ENCODE assay signal across 8 cellular contexts in genomic region chr9:136483589-136484152, GRCh38. TPM values are rescaled to one million over a fixed set of nuclear protein-coding genes. Genes with fewer than 3 reads are reported as not detected.
DNase-seq lines count a peak whose midpoint lies in the region; FAIRE-seq and TF ChIP-seq lines count a peak whose summit lies in the region.

No MANE protein-coding gene starts in this region.

- no peak overlapping the region for H3K23ac ChIP-seq in H1 (ENCODE audit: insufficient read length)
- H3K23ac ChIP-seq in mesendoderm (ENCODE audit: low read length) = no peak overlapping the region

- peak overlapping the region; percentile 100 for H3K4ac ChIP-seq in H1 (replicated peaks; ENCODE audit: insufficient read length, low read depth, low read length)
- no peak overlapping the region for H3K4ac ChIP-seq in mesendoderm (ENCODE audit: low read depth, low read length)

- TF ChIP-seq RAD21 in H1 (IDR thresholded peaks at IDR 0.05 in 1 of 2, conservative IDR thresholded peaks at IDR 0.05 in 1 of 2; ENCODE audit: low read depth in 2 of 2, low read length in 2 of 2) = no peak

- TF ChIP-seq CTCF in GM20000 (IDR thresholded peaks at IDR 0.05; ENCODE audit: extremely low read depth, missing control alignments) (no peak), H1 (IDR thresholded peaks at IDR 0.05; ENCODE audit: control extremely low read depth in 1 of 3, insufficient read depth in 1 of 3, low read depth in 1 of 3, low read length in 3 of 3) (no peak)

- WGBS in H1 (ENCODE audit: extremely low coverage in 1 of 2, insufficient coverage in 1 of 2, insufficient read length in 1 of 2, insufficient replicate concordance in 2 of 2, low coverage in 1 of 2, low lambda C conversion rate in 2 of 2, missing lambda C conversion rate in 1 of 2), 2 experiments = 1% methylated on average over 16 of the region's 63 CpGs; no CpG with 5 or more reads in 1 of the 2 experiments
- no CpG with 5 or more reads among the region's 63 CpGs for WGBS in mesendoderm (ENCODE audit: extremely low coverage, insufficient coverage, low lambda C conversion rate)

- H3K9ac ChIP-seq in H1 (replicated peaks in 1 of 4; ENCODE audit: extremely low read depth in 1 of 4, low read depth in 3 of 4, low read length in 3 of 4) = peak overlapping the region; percentile 86 to 95 (median 95)
- peak overlapping the region; percentile 69 for H3K9ac ChIP-seq in mesendoderm (ENCODE audit: low read length)

- H3K14ac ChIP-seq in H1 (ENCODE audit: insufficient read length) = no peak overlapping the region

- peak overlapping the region; percentile 100 for H2BK15ac ChIP-seq in H1 (ENCODE audit: low read length)
- H2BK15ac ChIP-seq in mesendoderm (replicated peaks; ENCODE audit: low read depth) = no peak overlapping the region

- DNase-seq in COR-L47 (lab: John Stamatoyannopoulos, UW) = peak; percentile 93
- peak; percentile 98 for DNase-seq in GM20000 (ENCODE audit: low spot score)
- DNase-seq in HS-27A (ENCODE audit: low read depth) = peak; percentile 54
- peak; percentile 73 for DNase-seq in NK-92 (lab: John Stamatoyannopoulos, UW; ENCODE audit: unreplicated experiment)
- peak; percentile 93 to 97 (median 94) for DNase-seq in activated CD8-positive, alpha-beta memory T cell treated with anti-CD3 and anti-CD28 coated beads for 48 hours (ENCODE audit: low read depth in 2 of 3, low spot score in 2 of 3)
- peak; percentile 67 to 98 for DNase-seq in H1 (ENCODE audit: low read depth in 1 of 2, low spot score in 2 of 2)
- DNase-seq in mesendoderm = peak; percentile 92
- DNase-seq in stimulated activated CD8-positive, alpha-beta memory T cell treated with anti-CD3 and anti-CD28 coated beads, Interleukin-12 subunit alpha, Interleukin-12 subunit beta, amount 100 ng/mL, for 4 hours (ENCODE audit: low read depth) = peak; percentile 93

- FAIRE-seq in H1 (lab: Jason Lieb, UNC) = no peak

- TF ChIP-seq EP300 in H1 (IDR thresholded peaks at IDR 0.05; ENCODE audit: borderline replicate concordance in 1 of 2, low read depth in 2 of 2, low read length in 2 of 2) = no peak

- H2BK120ac ChIP-seq in H1 (replicated peaks; ENCODE audit: low read depth, low read length) = peak overlapping the region; percentile 93
- H2BK120ac ChIP-seq in mesendoderm (ENCODE audit: low read depth, low read length) = no peak overlapping the region

- H3K56ac ChIP-seq in H1 (replicated peaks; ENCODE audit: insufficient read length, low read depth, low read length) (peak overlapping the region; percentile 100), mesendoderm (ENCODE audit: low read length) (peak overlapping the region; percentile 89)

- H2AK5ac ChIP-seq in H1 (ENCODE audit: low read depth, low read length) (no peak overlapping the region), mesendoderm (ENCODE audit: low read length) (no peak overlapping the region)

- peak overlapping the region; percentile 57 to 95 for H3K4me2 ChIP-seq in H1 (ENCODE audit: insufficient read depth in 1 of 2, low read depth in 2 of 2, low read length in 2 of 2)
- H3K4me2 ChIP-seq in mesendoderm (ENCODE audit: low read length) = peak overlapping the region; percentile 58

- H4K91ac ChIP-seq in H1 (replicated peaks; ENCODE audit: insufficient read length, low read length) = peak overlapping the region; percentile 98

- H3K79me2 ChIP-seq in H1 (ENCODE audit: control insufficient read depth in 1 of 2, insufficient read depth in 2 of 2, low read length in 2 of 2) = peaks cover 18 to 35% of the 10 kb centered on the region in 2 experiments
- H3K79me2 ChIP-seq in mesendoderm (ENCODE audit: control insufficient read depth, insufficient read depth, low read length) = peaks cover 36% of the 10 kb centered on the region

- POLR2A ChIA-PET in H1 (lab: Charles Lee; ENCODE audit: partially characterized antibody) = interaction anchor here (0.9 to 1.7 kb wide), 4 partner anchors 8 to 148 kb away, joined by 3 to 4 read pairs (median 3); no protein-coding TSS in a partner anchor

- 0 out of 2 replicates have a peak overlapping the region, but pooled peaks have one; percentile 44 for H2BK12ac ChIP-seq in H1 (ENCODE audit: low read depth, low read length)

- no peaks in the 10 kb centered on the region for H3K9me3 ChIP-seq in H1 (ENCODE audit: insufficient read depth in 2 of 2, low read depth in 1 of 2, low read length in 1 of 2)

- peak overlapping the region; percentile 100 for H3K27ac ChIP-seq in H1 (ENCODE audit: low read depth, low read length)
- H3K27ac ChIP-seq in mesendoderm (ENCODE audit: low read depth, low read length) = peak overlapping the region; percentile 91

- H3K27me3 ChIP-seq in H1 (replicated peaks in 1 of 4; ENCODE audit: control insufficient read depth in 3 of 4, extremely low read depth in 1 of 4, insufficient read depth in 3 of 4, low read length in 3 of 4) (no peaks in the 10 kb centered on the region), mesendoderm (ENCODE audit: insufficient read depth, low read length, poor library complexity) (no peaks in the 10 kb centered on the region)

- H4K20me1 ChIP-seq in H1 (replicated peaks in 1 of 2; ENCODE audit: control insufficient read depth in 1 of 2, insufficient read depth in 2 of 2, low read length in 2 of 2) = peaks cover 8 to 17% of the 10 kb centered on the region in 2 experiments

- H3K4me1 ChIP-seq in H1 (replicated peaks in 1 of 4; ENCODE audit: control insufficient read depth in 3 of 4, insufficient read depth in 4 of 4, low read length in 3 of 4) (peaks cover 2 to 13% (median 3%) of the 10 kb centered on the region in 4 experiments), mesendoderm (ENCODE audit: control insufficient read depth, low read depth, low read length) (peaks cover 2% of the 10 kb centered on the region)

- peak overlapping the region; percentile 74 to 98 (median 79) for H3K4me3 ChIP-seq in H1 (ENCODE audit: extremely low read depth in 1 of 4, insufficient read depth in 2 of 4, low read depth in 3 of 4, low read length in 4 of 4)
- peak overlapping the region; percentile 20 for H3K4me3 ChIP-seq in mesendoderm (ENCODE audit: low read length)

- CTCF ChIA-PET in H1 (lab: Charles Lee; ENCODE audit: partially characterized antibody) = interaction anchor here (1.2 to 8.9 kb wide), 10 partner anchors 25 to 189 kb away, joined by 3 to 253 read pairs (median 10); no protein-coding TSS in a partner anchor

- peak overlapping the region; percentile 97 for H2BK5ac ChIP-seq in H1 (ENCODE audit: low read depth, low read length)
- peak overlapping the region; percentile 6 for H2BK5ac ChIP-seq in mesendoderm (ENCODE audit: low read length)

- H4K8ac ChIP-seq in H1 (ENCODE audit: extremely low read depth, insufficient read depth, low read length) = peak overlapping the region; percentile 97
- H4K8ac ChIP-seq in mesendoderm (ENCODE audit: low read depth, low read length) = no peak overlapping the region

- TF ChIP-seq POLR2A in H1 (IDR thresholded peaks at IDR 0.05; ENCODE audit: control extremely low read depth in 1 of 2, low read depth in 2 of 2, low read length in 2 of 2) = peak in 1 of 2 experiments; percentile 81; a peak in 2 of 3 replicates

- peak overlapping the region; percentile 84 for H3K18ac ChIP-seq in H1 (ENCODE audit: extremely low read depth, low read length)
- peak overlapping the region; percentile 62 for H3K18ac ChIP-seq in mesendoderm (ENCODE audit: low read length)

- H3K36me3 ChIP-seq in H1 (ENCODE audit: control insufficient read depth in 2 of 4, insufficient read depth in 4 of 4, low read length in 3 of 4) = no peaks in the 10 kb centered on the region
- peaks cover 1% of the 10 kb centered on the region for H3K36me3 ChIP-seq in mesendoderm (ENCODE audit: control insufficient read depth, insufficient read depth, low read length)

- H2BK20ac ChIP-seq in H1 (ENCODE audit: low read length) = no peak overlapping the region

- peak overlapping the region; percentile 90; the same call in 1 of the 2 replicates for H2AFZ ChIP-seq in H1 (ENCODE audit: low read length)

- H3K23me2 ChIP-seq in H1 (ENCODE audit: low read depth, low read length) = peaks cover 9% of the 10 kb centered on the region; the same call in 1 of the 2 replicates

- H4K5ac ChIP-seq in H1 (ENCODE audit: insufficient read length, low read depth, low read length) (peak overlapping the region; percentile 99), mesendoderm (ENCODE audit: low read length) (no peak overlapping the region)

- H3K79me1 ChIP-seq in H1 (ENCODE audit: low read depth, low read length) (no peaks in the 10 kb centered on the region; the same call in none of the 2 replicates), mesendoderm (ENCODE audit: low read length) (peaks cover 2% of the 10 kb centered on the region)

TF ChIP-seq in H1, 55 proteins besides CTCF, POLR2A, EP300 and RAD21 (continues in another document):
- TF ChIP-seq TAF7 (optimal IDR thresholded peaks at IDR 0.05; ENCODE audit: borderline replicate concordance, low read depth, low read length) = peak; percentile 42

RNA-seq across cellular contexts. Expression of gene SEC16A, which starts 0.8 kb away (rescaled TPM):
- total RNA-seq in H1 (2021; fragmentation: NEBNext Ultra II Directional; extraction: Animal tissue kit (Norgen Biotek cat#: 25700)) = 47.1 and 49.0 TPM in 2 replicates
- 21.6 and 25.1 TPM in 2 replicates for polyA plus RNA-seq in H1 (2011; rRNA removed)
- polyA plus RNA-seq in H1 (2011; cell fraction: cytosol; rRNA removed) = 14.2 TPM
- polyA plus RNA-seq in H1 (2011; cell fraction: nucleus; rRNA removed) = 48.6 TPM
- polyA plus RNA-seq in H1 (2012, experiment 1 of 2) = 37.5 to 42.3 TPM (median 39.5 TPM) in 4 replicates
- polyA plus RNA-seq in H1 (2012, experiment 2 of 2) = 38.1 TPM
- 26.8 TPM for polyA plus RNA-seq in H1 (2013, experiment 1 of 2)
- 24.9 TPM for polyA plus RNA-seq in H1 (2013, experiment 2 of 2)
- polyA minus RNA-seq in H1 (2011; rRNA and poly(A)+ RNA removed) = 20.7 and 22.0 TPM in 2 replicates
- polyA minus RNA-seq in H1 (2011; cell fraction: cytosol; rRNA and poly(A)+ RNA removed) = 27.2 TPM
- polyA minus RNA-seq in H1 (2011; cell fraction: nucleus; rRNA and poly(A)+ RNA removed) = 24.2 TPM
- 23.8 TPM for polyA plus RNA-seq in mesendoderm (2013, experiment 1 of 2)
- 22.3 TPM for polyA plus RNA-seq in mesendoderm (2013, experiment 2 of 2)

RNA-seq across cellular contexts. Expression of gene INPP5E, which starts 44.0 kb away (rescaled TPM):
- total RNA-seq in H1 (2021; fragmentation: NEBNext Ultra II Directional; extraction: Animal tissue kit (Norgen Biotek cat#: 25700)) = 11.3 and 11.5 TPM in 2 replicates
- 8.7 and 14.3 TPM in 2 replicates for polyA plus RNA-seq in H1 (2011; rRNA removed)
- 9.6 TPM for polyA plus RNA-seq in H1 (2011; cell fraction: cytosol; rRNA removed)
- 42.3 TPM for polyA plus RNA-seq in H1 (2011; cell fraction: nucleus; rRNA removed)
- 6.3 to 11.1 TPM (median 9.2 TPM) in 4 replicates for polyA plus RNA-seq in H1 (2012, experiment 1 of 2)
- polyA plus RNA-seq in H1 (2012, experiment 2 of 2) = 5.9 TPM
- 7.4 TPM for polyA plus RNA-seq in H1 (2013, experiment 1 of 2)
- polyA plus RNA-seq in H1 (2013, experiment 2 of 2) = 7.1 TPM
- 3.2 and 4.8 TPM in 2 replicates for polyA minus RNA-seq in H1 (2011; rRNA and poly(A)+ RNA removed)
- 5.7 TPM for polyA minus RNA-seq in H1 (2011; cell fraction: cytosol; rRNA and poly(A)+ RNA removed)
- polyA minus RNA-seq in H1 (2011; cell fraction: nucleus; rRNA and poly(A)+ RNA removed) = 11.1 TPM
- polyA plus RNA-seq in mesendoderm (2013, experiment 1 of 2) = 7.3 TPM
- polyA plus RNA-seq in mesendoderm (2013, experiment 2 of 2) = 7.3 TPM

Comparison
In these comparisons a context has a peak if more than half of its experiments do, and no peak if none do; other contexts are left out.
1. Peak in every context shown above with its lines: DNase-seq, H3K4me3 ChIP-seq and H3K27ac ChIP-seq.